ENCODE assay signal across 8 cellular contexts in the genomic region with DNA sequence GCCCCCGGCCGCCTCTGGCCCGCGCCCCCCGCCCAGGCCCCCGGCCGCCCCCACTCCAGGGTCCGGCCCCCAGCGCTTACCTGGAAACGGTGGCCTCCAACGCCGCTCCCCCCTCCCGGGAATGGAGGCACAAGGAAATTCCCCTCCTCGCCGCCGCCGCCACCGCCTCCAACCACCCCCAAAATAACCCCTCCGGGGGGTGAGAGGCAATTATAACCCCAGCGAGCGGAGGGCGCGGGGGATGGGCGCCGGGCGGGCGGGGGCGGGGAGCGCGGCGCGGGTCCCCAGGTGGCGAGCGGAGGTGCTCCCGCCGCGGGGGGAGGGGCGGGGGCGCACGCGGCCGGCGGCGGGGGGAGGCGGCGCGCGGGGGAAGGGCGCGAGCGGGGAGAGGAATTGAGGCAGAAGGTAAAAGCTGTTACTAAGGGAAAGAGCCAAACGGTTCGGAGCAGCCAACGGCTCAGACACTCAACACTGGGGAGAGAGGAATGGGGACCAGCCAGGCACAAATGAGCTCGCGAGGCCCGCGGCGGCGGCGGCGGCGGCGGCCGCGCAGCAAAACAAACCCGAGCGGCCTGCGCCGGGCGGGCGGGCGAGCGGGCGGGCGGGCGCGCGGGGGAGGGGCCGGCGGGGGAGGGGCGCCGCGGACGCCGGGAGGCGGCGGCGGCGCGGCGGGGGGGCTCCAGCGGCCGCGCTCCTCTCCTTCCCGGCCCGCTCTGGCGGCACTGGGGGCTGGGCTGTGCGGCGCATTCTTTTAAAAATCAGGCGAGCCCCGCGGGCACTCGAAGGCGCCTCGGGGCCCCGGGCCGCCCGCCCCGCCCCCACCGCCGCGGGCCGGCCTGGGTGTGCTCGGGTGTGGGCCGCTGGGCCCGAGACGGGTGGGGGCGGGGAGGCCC. TPM values are rescaled to one million over a fixed set of nuclear protein-coding genes. Genes with fewer than 3 reads are reported as not detected.
DNase-seq lines count a peak whose midpoint lies in the region; ATAC-seq and TF ChIP-seq lines count a peak whose summit lies in the region.

A gene (minus strand): TSS at position 442 of the 893 bp plus-strand sequence. CDS start 132,505 bp downstream, outside the sequence.

- no peaks in the 10 kb centered on the region; the same call in 1 of the 2 replicates for H3K36me3 ChIP-seq in Loucy (ENCODE audit: insufficient read depth, low read length)

- H3K9me3 ChIP-seq in Loucy (ENCODE audit: insufficient read depth, low read depth, low read length), result no peaks in the 10 kb centered on the region

- no peaks in the 10 kb centered on the region for H3K27me3 Mint-ChIP-seq in natural killer cell treated with Interleukin-12 subunit alpha and Interleukin-12 subunit beta and Interleukin-15 and Interleukin-18, amount 100 ng/mL, for 72 hours

- peak within 1 kb of the TSS; percentile 88 for H3K4me3 Mint-ChIP-seq in natural killer cell treated with Interleukin-12 subunit alpha and Interleukin-12 subunit beta and Interleukin-15 and Interleukin-18, amount 100 ng/mL, for 72 hours

- peak within 1 kb of the TSS; percentile 95 for H3K4me2 ChIP-seq in Loucy (ENCODE audit: low read depth, low read length, poor library complexity, severe bottlenecking)

- TF ChIP-seq CTCF in Loucy (conservative IDR thresholded peaks at IDR 0.05; ENCODE audit: low read length), result no peak
- TF ChIP-seq CTCF in fibroblast of pulmonary artery (IDR thresholded peaks at IDR 0.05; ENCODE audit: low read length, missing control alignments), result no peak

- no peaks in the 10 kb centered on the region for H3K27me3 ChIP-seq in Loucy (ENCODE audit: insufficient read depth, low read length, poor library complexity, severe bottlenecking)

- no peaks in the 10 kb centered on the region for H3K9me3 Mint-ChIP-seq in natural killer cell treated with Interleukin-12 subunit alpha and Interleukin-12 subunit beta and Interleukin-15 and Interleukin-18, amount 100 ng/mL, for 72 hours

- peak within 1 kb of the TSS; percentile 66; the same call in 1 of the 2 replicates for H2AFZ ChIP-seq in Loucy (ENCODE audit: low read length)

- peak; percentile 77 to 83 for ATAC-seq in natural killer cell treated with Interleukin-12 subunit alpha and Interleukin-12 subunit beta and Interleukin-15 and Interleukin-18, amount 100 ng/mL, for 72 hours

- peaks cover 10% of the 10 kb centered on the region for H3K36me3 Mint-ChIP-seq in natural killer cell treated with Interleukin-12 subunit alpha and Interleukin-12 subunit beta and Interleukin-15 and Interleukin-18, amount 100 ng/mL, for 72 hours

- DNase-seq in Daoy (ENCODE audit: low read depth) (peak; percentile 95), H4 (ENCODE audit: low spot score) (peak; percentile 95), SHP77 (lab: John Stamatoyannopoulos, UW) (peak; percentile 93 to 94), fibroblast of pulmonary artery (ENCODE audit: low read depth) (peak; percentile 96)
- peak; percentile 85 for DNase-seq in activated effector memory CD4-positive, alpha-beta T cell treated with Interleukin-2 at 50 U/mL for 16 hours
- DNase-seq in natural killer cell treated with Interleukin-12 subunit alpha and Interleukin-12 subunit beta and Interleukin-15 and Interleukin-18, amount 100 ng/mL, for 72 hours (ENCODE audit: low spot score), result peak; percentile 88
- DNase-seq in stimulated activated naive CD4-positive, alpha-beta T cell treated with Interleukin-2 at 50 U/mL for 16 hours (lab: John Stamatoyannopoulos, UW), result peak; percentile 85

- H4K20me1 ChIP-seq in Loucy (ENCODE audit: insufficient read depth, low read length, poor library complexity, severe bottlenecking), result peaks cover 36% of the 10 kb centered on the region

- H3K9ac ChIP-seq in Loucy (ENCODE audit: low read depth, low read length, poor library complexity, severe bottlenecking), result peak within 1 kb of the TSS; percentile 94

- no peaks in the 10 kb centered on the region for H3K9me2 ChIP-seq in Loucy (replicated peaks; ENCODE audit: low read depth, low read length)

- peak within 1 kb of the TSS; percentile 78 to 88 for H3K27ac Mint-ChIP-seq in natural killer cell treated with Interleukin-12 subunit alpha and Interleukin-12 subunit beta and Interleukin-15 and Interleukin-18, amount 100 ng/mL, for 72 hours

- H3F3A ChIP-seq in Loucy (ENCODE audit: low read depth), result peaks cover 10% of the 10 kb centered on the region; the same call in 1 of the 2 replicates

- peak within 1 kb of the TSS; percentile 94 for H3K4me3 ChIP-seq in Loucy (ENCODE audit: low read length, poor library complexity, severe bottlenecking)
- H3K4me3 ChIP-seq in fibroblast of pulmonary artery (replicated peaks; ENCODE audit: low read depth, low read length), result peak within 1 kb of the TSS; percentile 80

- H3K4me1 ChIP-seq in Loucy (ENCODE audit: insufficient read depth, low read length, poor library complexity, severe bottlenecking), result peaks cover 59% of the 10 kb centered on the region

- H3K79me2 ChIP-seq in Loucy (ENCODE audit: insufficient read depth, low read length), result peaks cover 53% of the 10 kb centered on the region

- peaks cover 48 to 56% of the 10 kb centered on the region in 2 donors for H3K4me1 Mint-ChIP-seq in natural killer cell treated with Interleukin-12 subunit alpha and Interleukin-12 subunit beta and Interleukin-15 and Interleukin-18, amount 100 ng/mL, for 72 hours (ENCODE audit: low read depth in 2 of 2)

RNA-seq across cellular contexts. Expression of the gene that starts here (rescaled TPM):
- total RNA-seq in Daoy (2014; rRNA removed; shearing (Covaris generic)), result 88.4 and 100 TPM in 2 replicates
- 102 and 118 TPM in 2 replicates for total RNA-seq in H4 (2014; rRNA removed; shearing (Covaris generic))
- total RNA-seq in natural killer cell treated with Interleukin-12 subunit alpha and Interleukin-12 subunit beta and Interleukin-15 and Interleukin-18, amount 100 ng/mL, for 72 hours, result 100 to 1,000 TPM; 119 to 162 TPM

Comparison
In these comparisons a context has a peak if more than half of its experiments do, and no peak if none do; other contexts are left out.
1. Peak in every context shown above with its lines: DNase-seq, ATAC-seq and H3K4me3 ChIP-seq.